8 cellular contexts compared by ENCODE assay signal in genomic region chr4:143184217-143184502, GRCh38. TPM values are rescaled to one million over a fixed set of nuclear protein-coding genes. Genes with fewer than 3 reads are reported as not detected.
DNase-seq lines count a peak whose midpoint lies in the region; ATAC-seq and TF ChIP-seq lines count a peak whose summit lies in the region.

No MANE protein-coding gene starts in this region.

- CTCF ChIA-PET in activated CD4-positive, alpha-beta memory T cell treated with anti-CD3 and anti-CD28 coated beads for 36 hours (lab: Charles Lee) = no interaction called here

- peak; percentile 16 for ATAC-seq in GM19328 (IDR thresholded peaks at IDR 0.05; ENCODE audit: unreplicated experiment)
- peak; percentile 24 for ATAC-seq in HG03354 (IDR thresholded peaks at IDR 0.05; ENCODE audit: poor library complexity, severe bottlenecking, unreplicated experiment)

- H3K27ac ChIP-seq in right atrium auricular region = peak overlapping the region; percentile 93 to 97

- H3K27ac Mint-ChIP-seq in CD14-positive monocyte = peak overlapping the region; percentile 93 to 99 (median 94)
- H3K27ac Mint-ChIP-seq in activated CD4-positive, alpha-beta memory T cell treated with anti-CD3 and anti-CD28 coated beads for 36 hours = peak overlapping the region; percentile 94

- peaks cover 5 to 16% of the 10 kb centered on the region in 2 donors for H3K36me3 Mint-ChIP-seq in CD14-positive monocyte
- H3K36me3 Mint-ChIP-seq in activated CD4-positive, alpha-beta memory T cell treated with anti-CD3 and anti-CD28 coated beads for 36 hours = peaks cover 23% of the 10 kb centered on the region

- H3K36me3 ChIP-seq in right atrium auricular region = peaks cover 2% of the 10 kb centered on the region
- H3K36me3 ChIP-seq in skeletal muscle satellite cell (ENCODE audit: insufficient read depth, low read length) = peaks cover 9% of the 10 kb centered on the region

- no peak for DNase-seq in CD14-positive monocyte (ENCODE audit: low spot score)
- DNase-seq in activated CD4-positive, alpha-beta memory T cell treated with anti-CD3 and anti-CD28 coated beads for 36 hours = no peak
- DNase-seq in right atrium auricular region (ENCODE audit: low spot score) = no peak
- DNase-seq in cortex of kidney (lab: John Stamatoyannopoulos, UW) = no peak
- no peak for DNase-seq in AG08395 (ENCODE audit: low spot score)

- H3K27me3 Mint-ChIP-seq in CD14-positive monocyte (ENCODE audit: low read depth in 3 of 3) = peaks cover 0 to 2% (median 0%) of the 10 kb centered on the region in 3 donors
- H3K27me3 Mint-ChIP-seq in activated CD4-positive, alpha-beta memory T cell treated with anti-CD3 and anti-CD28 coated beads for 36 hours = no peaks in the 10 kb centered on the region

- TF ChIP-seq CTCF in CD14-positive monocyte (IDR thresholded peaks at IDR 0.05) (no peak), right atrium auricular region (IDR thresholded peaks at IDR 0.05) (no peak)

- peak overlapping the region; percentile 98 to 99 for H3K4me3 Mint-ChIP-seq in CD14-positive monocyte
- H3K4me3 Mint-ChIP-seq in activated CD4-positive, alpha-beta memory T cell treated with anti-CD3 and anti-CD28 coated beads for 36 hours = peak overlapping the region; percentile 87

- intact Hi-C loops in CD14-positive monocyte (cut with micrococcal nuclease) = loop anchor here (5.0 to 10.0 kb wide), 3 partner anchors 151 to 1962 kb away; partner anchors contain the start of genes ZNF330 (in 2 of the 2) and GAB1 (in 1 of the 2)
- intact Hi-C loops in activated CD4-positive, alpha-beta memory T cell treated with anti-CD3 and anti-CD28 coated beads for 36 hours (cut with micrococcal nuclease) = loop anchor here (1.0 to 10.0 kb wide), 7 partner anchors 175 to 1991 kb away; partner anchors contain the start of genes IL15, INPP4B and SMARCA5

- no peaks in the 10 kb centered on the region for H3K27me3 ChIP-seq in right atrium auricular region
- no peaks in the 10 kb centered on the region for H3K27me3 ChIP-seq in skeletal muscle satellite cell (ENCODE audit: control insufficient read depth, insufficient read depth, low read length)

- H3K4me1 Mint-ChIP-seq in CD14-positive monocyte = peaks cover 39% of the 10 kb centered on the region
- H3K4me1 Mint-ChIP-seq in activated CD4-positive, alpha-beta memory T cell treated with anti-CD3 and anti-CD28 coated beads for 36 hours (ENCODE audit: low read depth) = peaks cover 24% of the 10 kb centered on the region

- peak overlapping the region; percentile 97 for H3K4me3 ChIP-seq in right atrium auricular region
- peak overlapping the region; percentile 90 for H3K4me3 ChIP-seq in skeletal muscle satellite cell (ENCODE audit: low read length)

- H3K4me2 ChIP-seq in skeletal muscle satellite cell (ENCODE audit: low read length) = peak overlapping the region; percentile 84

- peaks cover 0 to 35% of the 10 kb centered on the region in 2 donors for H3K4me1 ChIP-seq in right atrium auricular region
- peaks cover 27% of the 10 kb centered on the region for H3K4me1 ChIP-seq in skeletal muscle satellite cell (ENCODE audit: control insufficient read depth, insufficient read depth, low read length)

- POLR2A ChIA-PET in activated CD4-positive, alpha-beta memory T cell treated with anti-CD3 and anti-CD28 coated beads for 36 hours (lab: Charles Lee) = no interaction called here

- no peaks in the 10 kb centered on the region for H3K9me3 ChIP-seq in right atrium auricular region
- H3K9me3 ChIP-seq in skeletal muscle satellite cell (replicated peaks; ENCODE audit: low read length) = no peaks in the 10 kb centered on the region

- H3K9ac ChIP-seq in skeletal muscle satellite cell (ENCODE audit: low read depth, low read length) = peak overlapping the region; percentile 79

- peaks cover 0 to 5% (median 2%) of the 10 kb centered on the region in 7 donors for H3K9me3 Mint-ChIP-seq in CD14-positive monocyte
- no peaks in the 10 kb centered on the region for H3K9me3 Mint-ChIP-seq in activated CD4-positive, alpha-beta memory T cell treated with anti-CD3 and anti-CD28 coated beads for 36 hours

RNA-seq across cellular contexts. Expression of gene USP38, which starts 0.6 kb away (rescaled TPM):
- polyA plus RNA-seq in CD14-positive monocyte = 10 to 100 TPM; 12.4 to 19.3 TPM
- 10 to 100 TPM; 21.7 to 22.0 TPM for total RNA-seq in activated CD4-positive, alpha-beta memory T cell treated with anti-CD3 and anti-CD28 coated beads for 36 hours
- total RNA-seq in right atrium auricular region = 10 to 100 TPM; 16.2 to 20.1 TPM
- 21.3 and 22.9 TPM in 2 replicates for total RNA-seq in skeletal muscle satellite cell (2012; rRNA removed)
